ENCODE assay signal across 1 cellular context in the genomic region with DNA sequence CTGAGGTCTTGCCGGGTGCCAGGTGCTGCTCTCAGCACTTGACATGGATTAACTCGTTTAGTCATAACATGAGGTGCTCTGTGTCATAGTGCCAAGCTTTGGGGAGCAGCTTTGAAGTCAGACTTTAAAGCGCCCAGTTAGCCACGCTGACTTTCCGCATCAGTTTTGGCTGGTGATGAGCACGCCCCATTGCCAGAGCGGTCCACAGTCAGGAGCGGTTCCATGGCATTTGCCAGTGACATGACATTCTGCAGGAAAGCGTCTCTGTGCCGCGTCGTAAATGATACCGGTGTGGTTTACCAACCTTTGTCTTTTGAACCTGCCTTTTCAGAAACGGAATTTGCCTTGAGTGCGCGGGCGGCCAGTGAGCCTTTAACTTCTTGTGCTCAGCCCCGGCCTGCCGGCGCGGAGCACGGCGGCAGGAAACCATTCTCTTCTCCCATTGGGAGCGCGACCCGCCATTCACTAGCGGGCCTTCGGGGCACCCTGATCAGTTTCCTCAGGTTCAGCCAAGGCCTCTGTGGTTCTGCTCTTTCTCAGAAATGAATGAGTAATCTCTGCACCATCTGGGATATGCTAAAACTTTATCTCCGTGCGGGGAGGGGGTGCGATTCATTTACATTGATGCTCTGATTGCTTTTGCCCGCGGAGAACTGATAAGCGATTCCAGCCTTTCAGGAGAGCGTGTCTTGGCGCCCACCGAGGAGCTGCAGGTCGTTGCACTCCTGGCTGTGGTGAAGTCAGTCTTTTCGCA.
TF ChIP-seq lines count a peak whose summit lies in the region.

No MANE protein-coding gene starts in this region.

TF ChIP-seq in GM23338, 12 proteins besides CTCF, POLR2A, EP300 and RAD21 (continued from another document):
- TF ChIP-seq ZNF462 (CRISPR knock-in tag; IDR thresholded peaks at IDR 0.05) (no peak), STAT1 (IDR thresholded peaks at IDR 0.05; ENCODE audit: unreplicated experiment) (no peak), ZNF331 (CRISPR knock-in tag; IDR thresholded peaks at IDR 0.05; ENCODE audit: low read depth) (no peak), JUNB (IDR thresholded peaks at IDR 0.05; ENCODE audit: unreplicated experiment) (no peak), ZNF114 (CRISPR knock-in tag; IDR thresholded peaks at IDR 0.05) (no peak), CREB1 (CRISPR knock-in tag; IDR thresholded peaks at IDR 0.05; ENCODE audit: low read depth) (no peak)
- TF ChIP-seq, protein P1, sequence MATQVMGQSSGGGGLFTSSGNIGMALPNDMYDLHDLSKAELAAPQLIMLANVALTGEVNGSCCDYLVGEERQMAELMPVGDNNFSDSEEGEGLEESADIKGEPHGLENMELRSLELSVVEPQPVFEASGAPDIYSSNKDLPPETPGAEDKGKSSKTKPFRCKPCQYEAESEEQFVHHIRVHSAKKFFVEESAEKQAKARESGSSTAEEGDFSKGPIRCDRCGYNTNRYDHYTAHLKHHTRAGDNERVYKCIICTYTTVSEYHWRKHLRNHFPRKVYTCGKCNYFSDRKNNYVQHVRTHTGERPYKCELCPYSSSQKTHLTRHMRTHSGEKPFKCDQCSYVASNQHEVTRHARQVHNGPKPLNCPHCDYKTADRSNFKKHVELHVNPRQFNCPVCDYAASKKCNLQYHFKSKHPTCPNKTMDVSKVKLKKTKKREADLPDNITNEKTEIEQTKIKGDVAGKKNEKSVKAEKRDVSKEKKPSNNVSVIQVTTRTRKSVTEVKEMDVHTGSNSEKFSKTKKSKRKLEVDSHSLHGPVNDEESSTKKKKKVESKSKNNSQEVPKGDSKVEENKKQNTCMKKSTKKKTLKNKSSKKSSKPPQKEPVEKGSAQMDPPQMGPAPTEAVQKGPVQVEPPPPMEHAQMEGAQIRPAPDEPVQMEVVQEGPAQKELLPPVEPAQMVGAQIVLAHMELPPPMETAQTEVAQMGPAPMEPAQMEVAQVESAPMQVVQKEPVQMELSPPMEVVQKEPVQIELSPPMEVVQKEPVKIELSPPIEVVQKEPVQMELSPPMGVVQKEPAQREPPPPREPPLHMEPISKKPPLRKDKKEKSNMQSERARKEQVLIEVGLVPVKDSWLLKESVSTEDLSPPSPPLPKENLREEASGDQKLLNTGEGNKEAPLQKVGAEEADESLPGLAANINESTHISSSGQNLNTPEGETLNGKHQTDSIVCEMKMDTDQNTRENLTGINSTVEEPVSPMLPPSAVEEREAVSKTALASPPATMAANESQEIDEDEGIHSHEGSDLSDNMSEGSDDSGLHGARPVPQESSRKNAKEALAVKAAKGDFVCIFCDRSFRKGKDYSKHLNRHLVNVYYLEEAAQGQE (IDR thresholded peaks at IDR 0.05; ENCODE audit: unreplicated experiment), result no peak
